ENCODE assay signal across 8 cellular contexts in genomic region chr19:49691243-49692101, GRCh38. TPM values are rescaled to one million over a fixed set of nuclear protein-coding genes. Genes with fewer than 3 reads are reported as not detected.
DNase-seq lines count a peak whose midpoint lies in the region; ATAC-seq and TF ChIP-seq lines count a peak whose summit lies in the region.

No MANE protein-coding gene starts in this region.

- no TSS peak for BruUV-seq in Calu3 (replicated peaks; lab: Mats Ljungman, UMichigan)
- no TSS peak for BruUV-seq in OCI-LY7 (replicated peaks; lab: Mats Ljungman, UMichigan)

- H3K79me2 ChIP-seq in OCI-LY7 (ENCODE audit: insufficient read depth, low read depth, low read length) = no peaks in the 10 kb centered on the region

- TF ChIP-seq CTCF in Calu3 (IDR thresholded peaks at IDR 0.05; ENCODE audit: unreplicated experiment) (no peak), foreskin fibroblast (IDR thresholded peaks at IDR 0.05; ENCODE audit: low read depth, low read length) (no peak), neural crest cell (conservative IDR thresholded peaks at IDR 0.05) (no peak), OCI-LY7 (conservative IDR thresholded peaks at IDR 0.05; ENCODE audit: low read length) (no peak)

- H3K36me3 ChIP-seq in OCI-LY7 (ENCODE audit: insufficient read depth, low read length) = peaks cover 45% of the 10 kb centered on the region

- H3K4me1 Mint-ChIP-seq in Calu3 (ENCODE audit: low read depth, unreplicated experiment) (no peaks in the 10 kb centered on the region), neural crest cell (peaks cover 39% of the 10 kb centered on the region)

- CTCF ChIA-PET in Calu3 (lab: Charles Lee) (no interaction called here), OCI-LY7 (lab: Charles Lee; ENCODE audit: unreplicated experiment) (no interaction called here)

- intact Hi-C loops in Calu3 (cut with micrococcal nuclease; ENCODE audit: unreplicated experiment) (no loop called here), OCI-LY7 (cut with micrococcal nuclease; ENCODE audit: unreplicated experiment) (no loop called here)

- H3K27me3 Mint-ChIP-seq in Calu3 (ENCODE audit: unreplicated experiment) (no peaks in the 10 kb centered on the region), neural crest cell (ENCODE audit: low read depth) (peaks cover 16% of the 10 kb centered on the region)

- H3K9me2 ChIP-seq in OCI-LY7 (ENCODE audit: insufficient read depth, low read length) = no peaks in the 10 kb centered on the region

- H3K4me3 Mint-ChIP-seq in Calu3 (ENCODE audit: low read depth, unreplicated experiment) (no peak overlapping the region), neural crest cell (peak overlapping the region; percentile 90)

- H3K9me3 Mint-ChIP-seq in Calu3 (ENCODE audit: low read depth, unreplicated experiment) = no peaks in the 10 kb centered on the region
- no peaks in the 10 kb centered on the region for H3K9me3 Mint-ChIP-seq in neural crest cell

- DNase-seq in Calu3 = no peak
- DNase-seq in NCI-H146 (lab: John Stamatoyannopoulos, UW) = peak; percentile 88
- peak; percentile 27 for DNase-seq in activated naive CD4-positive, alpha-beta T cell treated with Interleukin-2 at 50 U/mL for 16 hours
- peak; percentile 71 to 91 for DNase-seq in foreskin fibroblast
- DNase-seq in neural crest cell (ENCODE audit: low read depth, low spot score) = peak; percentile 77
- no peak for DNase-seq in OCI-LY7 (ENCODE audit: low spot score)

- peak overlapping the region; percentile 55 to 72 for H3K4me3 ChIP-seq in foreskin fibroblast (ENCODE audit: low read depth in 1 of 2, low read length in 2 of 2)
- no peak overlapping the region for H3K4me3 ChIP-seq in OCI-LY7 (ENCODE audit: low read depth, low read length, poor library complexity, severe bottlenecking)

- H2AFZ ChIP-seq in OCI-LY7 (ENCODE audit: low read length) = no peak overlapping the region; the same call in 1 of the 2 replicates

- no peak overlapping the region for H3K4me2 ChIP-seq in OCI-LY7 (ENCODE audit: low read length)

- ATAC-seq in GM21825 (IDR thresholded peaks at IDR 0.05; ENCODE audit: unreplicated experiment) (no peak), GM21526 (IDR thresholded peaks at IDR 0.05; ENCODE audit: low FRiP score, unreplicated experiment) (no peak)

- POLR2A ChIA-PET in OCI-LY7 (lab: Charles Lee) = interaction anchor here (0.6 kb wide), 1 partner anchor 119 kb away, joined by 4 read pairs; no protein-coding TSS in a partner anchor

- H3K9me3 ChIP-seq in OCI-LY7 (ENCODE audit: low read length) = no peaks in the 10 kb centered on the region

- H3K36me3 Mint-ChIP-seq in Calu3 (ENCODE audit: insufficient read depth, unreplicated experiment) (peaks cover 61% of the 10 kb centered on the region), neural crest cell (ENCODE audit: low read depth) (peaks cover 9% of the 10 kb centered on the region)

- H3K27ac Mint-ChIP-seq in Calu3 (ENCODE audit: unreplicated experiment) (peak overlapping the region; percentile 24), neural crest cell (ENCODE audit: unreplicated experiment) (peak overlapping the region; percentile 73)

- H4K20me1 ChIP-seq in OCI-LY7 (ENCODE audit: insufficient read depth, low read length) = no peaks in the 10 kb centered on the region

- H3K27ac ChIP-seq in OCI-LY7 (ENCODE audit: low read depth, low read length, poor library complexity, severe bottlenecking) = no peak overlapping the region

- H3K4me1 ChIP-seq in OCI-LY7 (ENCODE audit: insufficient read depth, low read length, poor library complexity, severe bottlenecking) = peaks cover 5% of the 10 kb centered on the region

RNA-seq across cellular contexts. Expression of gene CPT1C, which starts 0.6 kb away (rescaled TPM):
- total RNA-seq in Calu3 (2022) (0.57 and 1.4 TPM in 2 replicates), neural crest cell (87.7 and 96.1 TPM in 2 replicates), OCI-LY7 (2022) (0.86 and 2.6 TPM in 2 replicates)
- 0.23 and 0.95 TPM in 2 replicates for total RNA-seq in OCI-LY7 (2014; rRNA removed; shearing (Covaris generic))

RNA-seq across cellular contexts. Expression of gene ADM5, which starts 2.1 kb away (rescaled TPM):
- 17.0 and 18.5 TPM in 2 replicates for total RNA-seq in Calu3 (2022)
- total RNA-seq in neural crest cell = 11.8 TPM in 2 replicates
- 11.8 and 16.5 TPM in 2 replicates for total RNA-seq in OCI-LY7 (2014; rRNA removed; shearing (Covaris generic))
- 15.3 and 17.9 TPM in 2 replicates for total RNA-seq in OCI-LY7 (2022)

RNA-seq across cellular contexts. Expression of gene PRMT1, which starts 14.4 kb away (rescaled TPM):
- total RNA-seq in Calu3 (2022) (350 and 369 TPM in 2 replicates), neural crest cell (454 and 470 TPM in 2 replicates), OCI-LY7 (2022) (266 and 285 TPM in 2 replicates)
- total RNA-seq in OCI-LY7 (2014; rRNA removed; shearing (Covaris generic)) = 403 and 412 TPM in 2 replicates

RNA-seq across cellular contexts. Expression of gene BCL2L12, which starts 25.7 kb away (rescaled TPM):
- total RNA-seq in Calu3 (2022) (66.5 and 70.8 TPM in 2 replicates), neural crest cell (92.4 and 99.5 TPM in 2 replicates), OCI-LY7 (2022) (65.4 and 75.5 TPM in 2 replicates)
- 38.9 and 41.3 TPM in 2 replicates for total RNA-seq in OCI-LY7 (2014; rRNA removed; shearing (Covaris generic))

RNA-seq across cellular contexts. Expression of gene IRF3, which starts 25.8 kb away (rescaled TPM):
- 189 and 191 TPM in 2 replicates for total RNA-seq in Calu3 (2022)
- 70.0 and 76.0 TPM in 2 replicates for total RNA-seq in neural crest cell
- total RNA-seq in OCI-LY7 (2014; rRNA removed; shearing (Covaris generic)) = 116 and 117 TPM in 2 replicates
- 96.6 and 98.5 TPM in 2 replicates for total RNA-seq in OCI-LY7 (2022)

Comparison
In these comparisons a context has a peak if more than half of its experiments do, and no peak if none do; other contexts are left out.
1. DNase-seq: peak in NCI-H146 (single experiment), activated naive CD4-positive, alpha-beta T cell treated with Interleukin-2 at 50 U/mL for 16 hours (single experiment), foreskin fibroblast (2 of 2) and neural crest cell (single experiment); none in Calu3 (single experiment) and OCI-LY7 (single experiment).
2. RNA of gene CPT1C, which starts 0.6 kb away (total RNA-seq): 87.7 to 96.1 TPM in neural crest cell; 0.23 to 2.6 TPM in OCI-LY7 and 0.57 to 1.4 TPM in Calu3; every median in the first group is over 10 times any median in the second.